In the genomic region with DNA sequence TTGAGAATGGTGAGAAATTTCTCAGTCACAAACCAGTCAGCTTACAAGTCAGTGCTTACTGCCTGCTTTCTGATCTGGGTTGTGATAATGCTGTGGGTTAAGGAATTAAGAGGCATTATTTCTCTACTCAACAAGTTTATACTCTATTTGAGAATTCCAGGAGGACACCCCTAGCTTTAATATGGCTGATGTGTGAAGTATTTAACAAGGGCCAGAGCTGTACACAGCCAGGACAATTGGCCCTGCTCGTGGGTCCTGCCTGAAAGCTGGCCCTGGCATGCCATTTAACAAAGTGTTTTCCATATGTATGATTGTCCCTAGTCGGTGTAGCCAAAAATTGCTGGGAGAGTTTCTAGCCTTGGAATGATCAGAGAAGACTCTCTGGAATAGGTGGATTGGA, we compare ENCODE assay signal across 28 cellular contexts.
"Had no signal": no experiment of that assay in that cellular context is flagged by ENCODE, and none has a peak within 500 bp of the region (broad histone marks: within the 10 kb centered on the region; RNA-seq: fewer than 3 reads in every experiment).

No MANE protein-coding gene starts in this region.

- H3K27ac ChIP-seq: adrenal gland, gastroesophageal sphincter, hepatocyte, neural progenitor cell, spleen, tibial nerve, VCaP had no signal

- H3K36me3 Mint-ChIP-seq: activated naive CD8-positive, alpha-beta T cell treated with anti-CD3 and anti-CD28 coated beads for 36 hours; brain; naive thymus-derived CD8-positive, alpha-beta T cell; neural progenitor cell had no signal

- H3K4me3 ChIP-seq: adrenal gland, gastroesophageal sphincter, hepatocyte, neural progenitor cell, spleen, tibial nerve had no signal

- DNase-seq: activated CD4-positive, alpha-beta T cell treated with anti-CD3 and anti-CD28 coated beads for 4 hours; activated CD4-positive, alpha-beta T cell treated with anti-CD3 and anti-CD28 coated beads, Interleukin-2, amount 50 U/mL, for 4 hours; activated CD8-positive, alpha-beta memory T cell treated with anti-CD3 and anti-CD28 coated beads, Interleukin-2, amount 50 U/mL, for 4 hours; activated effector memory CD4-positive, alpha-beta T cell treated with anti-CD3 and anti-CD28 coated beads, Interleukin-2, amount 50 U/mL, for 16 hours; activated naive CD4-positive, alpha-beta T cell treated with anti-CD3 and anti-CD28 coated beads for 36 hours; activated naive CD8-positive, alpha-beta T cell treated with anti-CD3 and anti-CD28 coated beads for 36 hours; activated T-cell treated with anti-CD3 and anti-CD28 coated beads, Interleukin-2, amount 50 U/mL, for 1 hour; adrenal gland; aorta; cortex of kidney; effector memory CD8-positive, alpha-beta T cell; erythroblast; islet precursor cell; left cardiac atrium; left ventricle myocardium superior; midbrain; naive thymus-derived CD8-positive, alpha-beta T cell; occipital lobe; right cardiac atrium; spleen; stimulated activated naive CD4-positive, alpha-beta T cell treated with Interleukin-2 at 50 U/mL for 16 hours had no signal

- H3K4me1 ChIP-seq: gastroesophageal sphincter had no signal

- H3K9me3 Mint-ChIP-seq: activated naive CD4-positive, alpha-beta T cell treated with anti-CD3 and anti-CD28 coated beads for 36 hours; activated naive CD8-positive, alpha-beta T cell treated with anti-CD3 and anti-CD28 coated beads for 36 hours; activated T-helper 1 cell treated with anti-CD3 and anti-CD28 coated beads, Interleukin-12 subunit alpha, Interleukin-12 subunit beta, Interleukin-2, Interleukin-4 antibody, amounts not matched to agents 30 ng/mL and 10 ng/mL and 1 ng/mL, durations not matched to agents 14 hours and 24 hours and 36 hours; brain; effector memory CD8-positive, alpha-beta T cell; naive thymus-derived CD8-positive, alpha-beta T cell; neural progenitor cell had no signal

- H3K27ac Mint-ChIP-seq: activated naive CD4-positive, alpha-beta T cell treated with anti-CD3 and anti-CD28 coated beads for 36 hours; activated naive CD8-positive, alpha-beta T cell treated with anti-CD3 and anti-CD28 coated beads for 36 hours; activated T-helper 1 cell treated with anti-CD3 and anti-CD28 coated beads, Interleukin-12 subunit alpha, Interleukin-12 subunit beta, Interleukin-2, Interleukin-4 antibody, amounts not matched to agents 30 ng/mL and 10 ng/mL and 1 ng/mL, durations not matched to agents 14 hours and 24 hours and 36 hours; naive thymus-derived CD8-positive, alpha-beta T cell; neural progenitor cell had no signal

- H3K27me3 Mint-ChIP-seq: brain; effector memory CD8-positive, alpha-beta T cell had no signal

- ATAC-seq: effector memory CD8-positive, alpha-beta T cell; gastroesophageal sphincter; left cardiac atrium; left ventricle myocardium superior; naive thymus-derived CD8-positive, alpha-beta T cell; right cardiac atrium had no signal

- H3K27me3 ChIP-seq: adrenal gland, gastroesophageal sphincter, hepatocyte, neural progenitor cell, spleen, tibial nerve had no signal

- H3K36me3 ChIP-seq: adrenal gland, neural progenitor cell, spleen, tibial nerve had no signal

- H3K4me3 Mint-ChIP-seq: activated naive CD4-positive, alpha-beta T cell treated with anti-CD3 and anti-CD28 coated beads for 36 hours; activated naive CD8-positive, alpha-beta T cell treated with anti-CD3 and anti-CD28 coated beads for 36 hours; activated T-helper 1 cell treated with anti-CD3 and anti-CD28 coated beads, Interleukin-12 subunit alpha, Interleukin-12 subunit beta, Interleukin-2, Interleukin-4 antibody, amounts not matched to agents 30 ng/mL and 10 ng/mL and 1 ng/mL, durations not matched to agents 14 hours and 24 hours and 36 hours; brain; effector memory CD8-positive, alpha-beta T cell; naive thymus-derived CD8-positive, alpha-beta T cell; neural progenitor cell had no signal

- H3K9me3 ChIP-seq: adrenal gland, gastroesophageal sphincter, spleen, tibial nerve had no signal
